In genomic region chr14:105529506-105530445, GRCh38 we compare ENCODE assay signal across 12 cellular contexts. TPM values are rescaled to one million over a fixed set of nuclear protein-coding genes. Genes with fewer than 3 reads are reported as not detected.
A peak's percentile ranks its signal among the peaks of the same experiment; 100 is the strongest.
DNase-seq lines count a peak whose midpoint lies in the region; ATAC-seq lines count a peak whose summit lies in the region.
"Had no signal": no experiment of that assay in that cellular context is flagged by ENCODE, and none has a peak within 500 bp of the region (broad histone marks: within the 10 kb centered on the region; RNA-seq: fewer than 3 reads in every experiment).

No MANE protein-coding gene starts in this region.

- H3K79me2 ChIP-seq in Karpas-422 (ENCODE audit: low read length), result no peaks in the 10 kb centered on the region

- peak overlapping the region; percentile 69 to 82 (median 74) for H3K4me3 Mint-ChIP-seq in immature natural killer cell
- H3K4me3 Mint-ChIP-seq in stimulated activated naive B cell treated with anti-CD40 and anti-IgM and Interleukin-4, amounts not matched to agents 10 μg/mL and 1 μg/mL and 100 μg/mL, for 72 hours, result peak overlapping the region; percentile 81 to 85

- no peaks in the 10 kb centered on the region for H3K9me3 Mint-ChIP-seq in immature natural killer cell
- no peaks in the 10 kb centered on the region for H3K9me3 Mint-ChIP-seq in stimulated activated naive B cell treated with anti-CD40 and anti-IgM and Interleukin-4, amounts not matched to agents 10 μg/mL and 1 μg/mL and 100 μg/mL, for 72 hours
- H3K9me3 Mint-ChIP-seq: activated naive CD4-positive, alpha-beta T cell treated with anti-CD3 and anti-CD28 coated beads, Interleukin-2, amount 50 U/mL, for 72 hours had no signal

- peaks cover 6 to 13% of the 10 kb centered on the region in 2 donors for H3K4me1 Mint-ChIP-seq in immature natural killer cell
- peaks cover 45 to 64% of the 10 kb centered on the region in 2 donors for H3K4me1 Mint-ChIP-seq in stimulated activated naive B cell treated with anti-CD40 and anti-IgM and Interleukin-4, amounts not matched to agents 10 μg/mL and 1 μg/mL and 100 μg/mL, for 72 hours

- no peak overlapping the region for H3K4me3 ChIP-seq in Karpas-422 (ENCODE audit: low read length)

- H3K36me3 ChIP-seq in Karpas-422 (ENCODE audit: insufficient read depth, low read length), result no peaks in the 10 kb centered on the region

- H4K20me1 ChIP-seq in Karpas-422 (ENCODE audit: insufficient read depth, low read depth, low read length), result peaks cover 6% of the 10 kb centered on the region; the same call in 1 of the 2 replicates

- ATAC-seq in stimulated activated naive B cell treated with anti-CD40 and anti-IgM and Interleukin-4, amounts not matched to agents 10 μg/mL and 1 μg/mL and 100 μg/mL, for 72 hours (replicated peaks), result peak in 1 of 2 donors; percentile 12
- ATAC-seq in GM18907 (IDR thresholded peaks at IDR 0.05; ENCODE audit: unreplicated experiment), result no peak

- H3K9me2 ChIP-seq in Karpas-422 (replicated peaks; ENCODE audit: insufficient read depth, low read length), result no peaks in the 10 kb centered on the region

- DNase-seq in Karpas-422 (peak; percentile 52), immature natural killer cell (peak in 1 of 3 donors; percentile 10), globus pallidus (ENCODE audit: low spot score) (no peak), EL (no peak), middle frontal gyrus (ENCODE audit: extremely low spot score, low spot score) (no peak)
- peak; percentile 39 for DNase-seq in activated T-cell treated with anti-CD3 and anti-CD28 coated beads, Interleukin-2, amount 50 U/mL, for 1 hour
- no peak for DNase-seq in stimulated activated naive B cell treated with anti-CD40 and anti-IgM and Interleukin-4, amounts not matched to agents 10 μg/mL and 1 μg/mL and 100 μg/mL, for 72 hours
- DNase-seq: NCI-H1694 treated with DMSO at 0.1 percent for 48 hours had no signal

- no peak overlapping the region for H3K27ac ChIP-seq in Karpas-422 (ENCODE audit: low read length)

- no peaks in the 10 kb centered on the region for H3K27me3 ChIP-seq in Karpas-422 (ENCODE audit: low read length)

- H3K4me1 ChIP-seq in Karpas-422 (ENCODE audit: low read length), result peaks cover 52% of the 10 kb centered on the region

- H3K36me3 Mint-ChIP-seq in immature natural killer cell, result no peaks in the 10 kb centered on the region
- peaks cover 3% of the 10 kb centered on the region in 2 donors for H3K36me3 Mint-ChIP-seq in stimulated activated naive B cell treated with anti-CD40 and anti-IgM and Interleukin-4, amounts not matched to agents 10 μg/mL and 1 μg/mL and 100 μg/mL, for 72 hours

- H2AFZ ChIP-seq in Karpas-422 (ENCODE audit: low read length), result no peak overlapping the region

- H3K4me2 ChIP-seq in Karpas-422 (ENCODE audit: low read depth, low read length, poor library complexity, severe bottlenecking), result peak overlapping the region; percentile 20

- H3K9ac ChIP-seq in Karpas-422 (ENCODE audit: low read length), result no peak overlapping the region

- H3K27me3 Mint-ChIP-seq in immature natural killer cell (ENCODE audit: low read depth in 3 of 3), result peaks cover 6 to 13% (median 7%) of the 10 kb centered on the region in 3 donors
- peaks cover 12 to 25% of the 10 kb centered on the region in 2 donors for H3K27me3 Mint-ChIP-seq in stimulated activated naive B cell treated with anti-CD40 and anti-IgM and Interleukin-4, amounts not matched to agents 10 μg/mL and 1 μg/mL and 100 μg/mL, for 72 hours

- no peaks in the 10 kb centered on the region for H3K9me3 ChIP-seq in Karpas-422 (ENCODE audit: low read length)

- H3K27ac Mint-ChIP-seq in immature natural killer cell, result no peak overlapping the region
- peak overlapping the region; percentile 92 for H3K27ac Mint-ChIP-seq in stimulated activated naive B cell treated with anti-CD40 and anti-IgM and Interleukin-4, amounts not matched to agents 10 μg/mL and 1 μg/mL and 100 μg/mL, for 72 hours

RNA-seq across cellular contexts. Expression of gene TMEM121, which starts 3.4 kb away (rescaled TPM):
- total RNA-seq in Karpas-422 (2014; rRNA removed; shearing (Covaris generic); ENCODE audit: low replicate concordance), result 0.18 TPM in 1 of 2 replicates, not detected in the other
- polyA plus RNA-seq in immature natural killer cell, result 1 to 10 TPM in 2 of 3 donors, not detected in 1; 1.1 to 1.4 TPM

RNA-seq across cellular contexts. Expression of gene TEDC1, which starts 38.7 kb away (rescaled TPM):
- 9.8 and 35.6 TPM in 2 replicates for total RNA-seq in Karpas-422 (2014; rRNA removed; shearing (Covaris generic); ENCODE audit: low replicate concordance)
- polyA plus RNA-seq in immature natural killer cell, result 10 to 100 TPM; 11.4 to 20.3 (median 15.9) TPM

RNA-seq across cellular contexts. Expression of gene CRIP1, which starts 43.1 kb away (rescaled TPM):
- total RNA-seq in Karpas-422 (2014; rRNA removed; shearing (Covaris generic); ENCODE audit: low replicate concordance), result 140 and 285 TPM in 2 replicates
- polyA plus RNA-seq in immature natural killer cell, result 1,000 to 10,000 TPM in 1 of 3 donors, 100 to 1,000 TPM in 2; 921 to 1,915 (median 940) TPM
- total RNA-seq: lung microvascular endothelial cell, SK-MEL-5 had no signal

RNA-seq across cellular contexts. Expression of gene CRIP2, which starts 55.2 kb away (rescaled TPM):
- total RNA-seq in Karpas-422 (2014; rRNA removed; shearing (Covaris generic); ENCODE audit: low replicate concordance), result 0.45 TPM in 1 of 2 replicates, not detected in the other
- 10 to 100 TPM in 2 of 3 donors, 1 to 10 TPM in 1; 5.7 to 30.2 (median 18.1) TPM for polyA plus RNA-seq in immature natural killer cell

Comparison
In these comparisons a context has a peak if more than half of its experiments do, and no peak if none do; other contexts are left out.
1. DNase-seq: peak in Karpas-422 (single experiment) and activated T-cell treated with anti-CD3 and anti-CD28 coated beads, Interleukin-2, amount 50 U/mL, for 1 hour (single experiment); none in stimulated activated naive B cell treated with anti-CD40 and anti-IgM and Interleukin-4, amounts not matched to agents 10 μg/mL and 1 μg/mL and 100 μg/mL, for 72 hours (single experiment), globus pallidus (single experiment), EL (single experiment) and middle frontal gyrus (single experiment).